Comparison of ENCODE assay signal across 10 cellular contexts in genomic region chr3:159762238-159762637, GRCh38.
A peak's percentile ranks its signal among the peaks of the same experiment; 100 is the strongest.
DNase-seq lines count a peak whose midpoint lies in the region; ATAC-seq and TF ChIP-seq lines count a peak whose summit lies in the region.
"Had no signal": no experiment of that assay in that cellular context is flagged by ENCODE, and none has a peak within 500 bp of the region (broad histone marks: within the 10 kb centered on the region; RNA-seq: fewer than 3 reads in every experiment).

No MANE protein-coding gene starts in this region.

- WGBS in SK-N-SH (ENCODE audit: low lambda C conversion rate): 79% methylated on average over 4 of the region's 4 CpGs
- 82 to 88% methylated on average over 4 of the region's 4 CpGs for WGBS in thyroid gland, 2 donors

- H3K9me2 ChIP-seq in SK-N-SH: no peaks in the 10 kb centered on the region

- no peak for ATAC-seq in SK-N-SH treated with all-trans-retinoic acid at 6 μM for 48 hours
- no peak for ATAC-seq in activated T-helper 17 cell treated with anti-CD3 and anti-CD28 coated beads, Interleukin-2, amount 50 U/mL, for 72 hours (replicated peaks)
- ATAC-seq in GM21528 (IDR thresholded peaks at IDR 0.05; ENCODE audit: low FRiP score, unreplicated experiment): no peak

- peaks cover 31 to 40% of the 10 kb centered on the region in 2 experiments; a peak in 3 of 4 replicates for H3K4me1 ChIP-seq in SK-N-SH (ENCODE audit: control insufficient read depth in 1 of 2, insufficient read depth in 2 of 2, low read depth in 1 of 2, low read length in 1 of 2)
- peaks cover 7 to 29% of the 10 kb centered on the region in 2 donors for H3K4me1 ChIP-seq in thyroid gland

- no peaks in the 10 kb centered on the region for H3K4me1 Mint-ChIP-seq in activated T-helper 17 cell treated with anti-CD3 and anti-CD28 coated beads, Interleukin-2, amount 50 U/mL, for 72 hours

- no peaks in the 10 kb centered on the region for H3K36me3 ChIP-seq in SK-N-SH (replicated peaks in 1 of 2; ENCODE audit: control insufficient read depth in 1 of 2, insufficient read depth in 2 of 2, low read length in 1 of 2)
- H3K36me3 ChIP-seq in thyroid gland: no peaks in the 10 kb centered on the region

- H3K4me3 Mint-ChIP-seq in activated T-helper 17 cell treated with anti-CD3 and anti-CD28 coated beads, Interleukin-2, amount 50 U/mL, for 72 hours: peak overlapping the region; percentile 73

- H3K4me2 ChIP-seq in SK-N-SH: peak overlapping the region; percentile 23; the same call in 1 of the 2 replicates

- H3K4me3 ChIP-seq in SK-N-SH (ENCODE audit: low read depth in 2 of 2, low read length in 1 of 2) (no peak overlapping the region), thyroid gland (replicated peaks in 1 of 3) (no peak overlapping the region)

- no peak for DNase-seq in SK-N-SH
- peak; percentile 73 for DNase-seq in islet precursor cell
- no peak for DNase-seq in thyroid gland
- DNase-seq in stimulated activated CD4-positive, alpha-beta T cell treated with anti-CD3 and anti-CD28 coated beads, Interleukin-4, amount 100 ng/mL, for 24 hours: no peak
- no peak for DNase-seq in kidney glomerular epithelial cell (lab: John Stamatoyannopoulos, UW)
- DNase-seq: hippocampal formation, NCI-H187 had no signal

- H3K27ac Mint-ChIP-seq in activated T-helper 17 cell treated with anti-CD3 and anti-CD28 coated beads, Interleukin-2, amount 50 U/mL, for 72 hours: no peak overlapping the region

- H3K27ac ChIP-seq in SK-N-SH (ENCODE audit: low read depth in 2 of 2, low read length in 1 of 2) (peak overlapping the region; percentile 73 to 97; a peak in 3 of 4 replicates), thyroid gland (peak overlapping the region in 2 of 3 donors; percentile 82 to 92)

- intact Hi-C loops in thyroid gland (cut with DNase I): no loop called here

- H3K27me3 ChIP-seq in SK-N-SH (ENCODE audit: insufficient read depth) (no peaks in the 10 kb centered on the region), thyroid gland (no peaks in the 10 kb centered on the region)

- TF ChIP-seq CTCF in SK-N-SH (IDR thresholded peaks at IDR 0.05): no peak
- TF ChIP-seq CTCF in thyroid gland (IDR thresholded peaks at IDR 0.05): no peak

- H3K27me3 Mint-ChIP-seq in activated T-helper 17 cell treated with anti-CD3 and anti-CD28 coated beads, Interleukin-2, amount 50 U/mL, for 72 hours: peaks cover 54% of the 10 kb centered on the region

- H3K36me3 Mint-ChIP-seq in activated T-helper 17 cell treated with anti-CD3 and anti-CD28 coated beads, Interleukin-2, amount 50 U/mL, for 72 hours (ENCODE audit: low read depth): no peaks in the 10 kb centered on the region

- TF ChIP-seq EP300 in SK-N-SH (IDR thresholded peaks at IDR 0.05; ENCODE audit: borderline replicate concordance in 1 of 2, low read depth in 1 of 2, low read length in 1 of 2): no peak

- TF ChIP-seq POLR2A in thyroid gland (IDR thresholded peaks at IDR 0.05): no peak

- H3K79me2 ChIP-seq in SK-N-SH (ENCODE audit: insufficient read depth): peaks cover 13% of the 10 kb centered on the region

- H4K20me1 ChIP-seq in SK-N-SH (ENCODE audit: insufficient read depth): no peaks in the 10 kb centered on the region

- no peak for TF ChIP-seq RAD21 in SK-N-SH (IDR thresholded peaks at IDR 0.05; ENCODE audit: low read length)

- H3K9me3 ChIP-seq in SK-N-SH (no peaks in the 10 kb centered on the region), thyroid gland (no peaks in the 10 kb centered on the region)

- no peaks in the 10 kb centered on the region for H3K9me3 Mint-ChIP-seq in activated T-helper 17 cell treated with anti-CD3 and anti-CD28 coated beads, Interleukin-2, amount 50 U/mL, for 72 hours

- no peak overlapping the region; the same call in 1 of the 2 replicates for H2AFZ ChIP-seq in SK-N-SH (ENCODE audit: low read depth)

- CTCF ChIA-PET in SK-N-SH (lab: Yijun Ruan, JAX): interaction anchor here (1.2 to 1.5 kb wide), 3 partner anchors 8 to 56 kb away, joined by 3 read pairs; no protein-coding TSS in a partner anchor

- H3K9ac ChIP-seq in SK-N-SH: no peak overlapping the region

- POLR2A ChIA-PET in SK-N-SH (lab: Yijun Ruan, JAX): no interaction called here

- peaks cover 23% of the 10 kb centered on the region for H3F3A ChIP-seq in SK-N-SH (replicated peaks; ENCODE audit: insufficient read depth)

TF ChIP-seq in SK-N-SH, 30 proteins besides CTCF, POLR2A, EP300 and RAD21:
- TF ChIP-seq GATA2 (CRISPR knock-in tag; IDR thresholded peaks at IDR 0.05) (no peak), RXRA (IDR thresholded peaks at IDR 0.05; ENCODE audit: borderline replicate concordance, low read depth) (no peak)

TF ChIP-seq in SK-N-SH treated with all-trans-retinoic acid at 6 μM for 48 hours, 23 proteins besides CTCF, POLR2A, EP300 and RAD21:
- TF ChIP-seq ARNTL (CRISPR knock-in tag; IDR thresholded peaks at IDR 0.05; ENCODE audit: borderline replicate concordance, low read depth) (no peak), CREB5 (CRISPR knock-in tag; IDR thresholded peaks at IDR 0.05; ENCODE audit: low read depth) (no peak), ZNF565 (CRISPR knock-in tag; conservative IDR thresholded peaks at IDR 0.05; ENCODE audit: low read depth) (no peak)
